ENCODE assay signal across 8 cellular contexts in the genomic region with DNA sequence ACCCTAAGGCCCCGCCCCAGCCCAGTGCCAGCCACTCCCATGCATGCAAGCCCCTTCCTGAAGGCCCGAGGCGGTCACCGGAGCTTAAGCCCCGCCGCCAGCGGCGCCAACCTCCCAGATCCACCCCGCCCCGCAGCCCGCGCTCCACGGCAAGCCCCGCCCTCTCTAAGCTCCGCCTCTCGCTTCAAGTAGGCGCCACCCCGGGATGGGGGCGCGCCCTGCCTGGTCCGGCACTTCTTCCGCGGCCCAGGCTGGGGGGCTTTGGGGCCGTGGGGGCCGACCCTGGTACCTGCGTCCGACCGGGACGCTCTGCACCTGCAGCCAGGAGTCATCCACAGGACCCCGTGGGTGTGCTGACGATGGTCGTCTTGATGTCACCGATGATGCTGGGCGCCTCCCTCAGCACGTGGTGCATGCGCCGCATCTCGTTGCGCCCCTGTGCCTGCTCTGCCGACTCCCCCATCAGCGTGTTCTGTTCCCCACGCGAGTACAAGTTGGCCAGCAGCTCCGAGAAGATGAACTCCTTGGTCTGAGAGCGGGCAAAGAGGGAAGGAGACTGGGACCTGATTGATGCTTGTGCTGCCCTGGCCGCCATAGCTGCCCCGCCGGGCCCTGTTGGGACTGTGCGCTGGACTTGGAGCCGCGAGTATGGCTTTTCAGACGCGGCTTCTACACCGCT. TPM values are rescaled to one million over a fixed set of nuclear protein-coding genes. Genes with fewer than 3 reads are reported as not detected.
DNase-seq lines count a peak whose midpoint lies in the region; ATAC-seq and TF ChIP-seq lines count a peak whose summit lies in the region.

No MANE protein-coding gene starts in this region.

- peaks cover 2% of the 10 kb centered on the region for H3K9me3 Mint-ChIP-seq in Calu3 (ENCODE audit: low read depth, unreplicated experiment)

- DNase-seq in Calu3: peak; percentile 97
- peak; percentile 99 for DNase-seq in HuH-7 (ENCODE audit: low spot score)
- peak; percentile 90 for DNase-seq in OCI-LY7 (ENCODE audit: low spot score)
- peak; percentile 85 for DNase-seq in activated T-cell treated with anti-CD3 and anti-CD28 coated beads for 4 hours
- DNase-seq in epithelial cell of prostate (ENCODE audit: low read depth, low spot score): peak; percentile 53
- DNase-seq in stimulated activated CD8-positive, alpha-beta memory T cell treated with anti-CD3 and anti-CD28 coated beads, Interleukin-4, amount 100 ng/mL, for 1 hour (ENCODE audit: low read depth in 2 of 2, low spot score in 1 of 2): peak; percentile 70 to 79

- no peaks in the 10 kb centered on the region for H3K4me1 Mint-ChIP-seq in Calu3 (ENCODE audit: low read depth, unreplicated experiment)

- H2AFZ ChIP-seq in OCI-LY7 (ENCODE audit: low read length): peak overlapping the region; percentile 96

- H3K27me3 ChIP-seq in mucosa of rectum (ENCODE audit: control insufficient read depth in 2 of 2, insufficient read depth in 2 of 2, low read length in 2 of 2): no peaks in the 10 kb centered on the region

- POLR2A ChIA-PET in OCI-LY7 (lab: Charles Lee): interaction anchor here (0.6 to 1.0 kb wide), 6 partner anchors 57 to 1314 kb away, joined by 3 read pairs; no protein-coding TSS in a partner anchor

- BruUV-seq in Calu3 (replicated peaks; lab: Mats Ljungman, UMichigan) (no TSS peak), OCI-LY7 (replicated peaks; lab: Mats Ljungman, UMichigan) (no TSS peak)

- peak overlapping the region; percentile 41 to 77 for H3K9ac ChIP-seq in mucosa of rectum (ENCODE audit: low read depth in 1 of 2, low read length in 2 of 2)

- H3K27ac ChIP-seq in OCI-LY7 (ENCODE audit: low read depth, low read length, poor library complexity, severe bottlenecking) (no peak overlapping the region), epithelial cell of prostate (no peak overlapping the region), mucosa of rectum (ENCODE audit: low read depth in 2 of 2, low read length in 2 of 2) (peak overlapping the region in 1 of 2 donors; percentile 29)

- H3K4me1 ChIP-seq in OCI-LY7 (ENCODE audit: insufficient read depth, low read length, poor library complexity, severe bottlenecking): no peaks in the 10 kb centered on the region
- peaks cover 6 to 7% of the 10 kb centered on the region in 2 donors for H3K4me1 ChIP-seq in mucosa of rectum (ENCODE audit: control insufficient read depth in 2 of 2, insufficient read depth in 2 of 2, low read length in 2 of 2)

- CTCF ChIA-PET in Calu3 (lab: Charles Lee): interaction anchor here (0.6 to 2.1 kb wide), 10 partner anchors 10 to 114 kb away, joined by 3 to 12 read pairs (median 6); a partner anchor contains a TSS
- CTCF ChIA-PET in OCI-LY7 (lab: Charles Lee; ENCODE audit: unreplicated experiment): interaction anchor here (0.6 kb wide), 2 partner anchors 18 to 186 kb away, joined by 3 read pairs; no protein-coding TSS in a partner anchor

- peak overlapping the region; percentile 93 for H3K4me2 ChIP-seq in OCI-LY7 (ENCODE audit: low read length)

- peak overlapping the region; percentile 72 for H3K4me3 ChIP-seq in OCI-LY7 (ENCODE audit: low read depth, low read length, poor library complexity, severe bottlenecking)
- peak overlapping the region; percentile 72 to 85 for H3K4me3 ChIP-seq in mucosa of rectum (ENCODE audit: low read length in 2 of 2)

- peak overlapping the region; percentile 72 for H3K4me3 Mint-ChIP-seq in Calu3 (ENCODE audit: low read depth, unreplicated experiment)

- 0 out of 2 replicates have a peak, but pooled peaks cover 3% of the 10 kb centered on the region for H3K9me3 ChIP-seq in OCI-LY7 (ENCODE audit: low read length)
- no peaks in the 10 kb centered on the region for H3K9me3 ChIP-seq in mucosa of rectum (ENCODE audit: control insufficient read depth in 2 of 2, low read length in 2 of 2)

- no peaks in the 10 kb centered on the region for H4K20me1 ChIP-seq in OCI-LY7 (ENCODE audit: insufficient read depth, low read length)

- H3K36me3 Mint-ChIP-seq in Calu3 (ENCODE audit: insufficient read depth, unreplicated experiment): peaks cover 15% of the 10 kb centered on the region

- ATAC-seq in GM21528 (IDR thresholded peaks at IDR 0.05; ENCODE audit: low FRiP score, unreplicated experiment): peak; percentile 92

- no peaks in the 10 kb centered on the region for H3K9me2 ChIP-seq in OCI-LY7 (ENCODE audit: insufficient read depth, low read length)

- TF ChIP-seq CTCF in Calu3 (IDR thresholded peaks at IDR 0.05; ENCODE audit: unreplicated experiment): no peak
- TF ChIP-seq CTCF in OCI-LY7 (conservative IDR thresholded peaks at IDR 0.05; ENCODE audit: low read length): no peak

- intact Hi-C loops in Calu3 (cut with micrococcal nuclease; ENCODE audit: unreplicated experiment) (no loop called here), OCI-LY7 (cut with micrococcal nuclease; ENCODE audit: unreplicated experiment) (no loop called here)

- H3K36me3 ChIP-seq in OCI-LY7 (ENCODE audit: insufficient read depth, low read length): no peaks in the 10 kb centered on the region
- H3K36me3 ChIP-seq in mucosa of rectum (ENCODE audit: control insufficient read depth in 2 of 2, insufficient read depth in 2 of 2, low read length in 2 of 2): no peaks in the 10 kb centered on the region

- peaks cover 30% of the 10 kb centered on the region for H3K27me3 Mint-ChIP-seq in Calu3 (ENCODE audit: unreplicated experiment)

- H3K79me2 ChIP-seq in OCI-LY7 (ENCODE audit: insufficient read depth, low read depth, low read length): no peaks in the 10 kb centered on the region

- H3K27ac Mint-ChIP-seq in Calu3 (ENCODE audit: unreplicated experiment): no peak overlapping the region

RNA-seq across cellular contexts. Expression of a gene that starts 26.1 kb away (rescaled TPM):
- total RNA-seq in Calu3 (2022) (0.05 TPM in 1 of 2 replicates, not detected in the other), OCI-LY7 (2022) (not detected in 2 replicates)
- not detected in 2 replicates for total RNA-seq in OCI-LY7 (2014; rRNA removed; shearing (Covaris generic))
